Comparison of ENCODE assay signal across 27 cellular contexts in the genomic region with DNA sequence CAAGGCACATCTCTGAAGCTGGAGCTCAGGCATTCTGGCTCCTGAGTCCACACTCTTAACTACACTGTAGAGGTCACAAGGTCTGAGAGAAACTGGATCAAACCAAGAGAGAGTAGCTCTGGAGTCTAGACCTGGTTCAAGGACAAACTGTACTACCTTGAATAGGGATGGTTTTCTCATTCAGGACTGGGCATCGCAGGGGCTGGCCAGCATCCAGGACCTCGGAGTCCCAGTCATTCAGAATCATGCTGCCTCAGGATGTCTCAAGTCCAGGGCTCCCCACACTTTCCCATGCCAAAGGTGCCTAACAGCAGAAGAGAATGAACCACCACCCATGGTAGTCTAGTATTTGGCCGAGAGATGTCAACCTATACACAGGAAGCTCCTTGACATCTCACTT. TPM values are rescaled to one million over a fixed set of nuclear protein-coding genes. Genes with fewer than 3 reads are reported as not detected.
"Had no signal": no experiment of that assay in that cellular context is flagged by ENCODE, and none has a peak within 500 bp of the region (broad histone marks: within the 10 kb centered on the region; RNA-seq: fewer than 3 reads in every experiment).

No MANE protein-coding gene starts in this region.

- H3K9me3 Mint-ChIP-seq: dendritic cell treated with granulocyte-macrophage colony-stimulating factor and Interleukin-4, amounts not matched to agents 40 ng/mL and 50 ng/mL, for 4 days; effector memory CD8-positive, alpha-beta T cell; endodermal cell had no signal

- H3K27ac ChIP-seq: colonic mucosa, coronary artery, dorsolateral prefrontal cortex, epithelial cell of prostate, esophagus muscularis mucosa, esophagus squamous epithelium, foreskin keratinocyte, gastrocnemius medialis, gastroesophageal sphincter, heart left ventricle, heart right ventricle had no signal

- ATAC-seq: effector memory CD8-positive, alpha-beta T cell; esophagus mucosa; foreskin keratinocyte; gastrocnemius medialis; gastroesophageal sphincter; heart left ventricle; heart right ventricle had no signal

- H3K36me3 ChIP-seq: colonic mucosa, esophagus muscularis mucosa, esophagus squamous epithelium, gastrocnemius medialis, gastroesophageal sphincter, heart left ventricle, heart right ventricle had no signal

- H3K9me3 ChIP-seq: colonic mucosa, esophagus muscularis mucosa, esophagus squamous epithelium, gastrocnemius medialis, gastroesophageal sphincter, heart left ventricle, heart right ventricle had no signal

- H3K4me3 Mint-ChIP-seq: dendritic cell treated with granulocyte-macrophage colony-stimulating factor and Interleukin-4, amounts not matched to agents 40 ng/mL and 50 ng/mL, for 4 days; effector memory CD8-positive, alpha-beta T cell; endodermal cell had no signal

- H3K27ac Mint-ChIP-seq: dendritic cell treated with granulocyte-macrophage colony-stimulating factor and Interleukin-4, amounts not matched to agents 40 ng/mL and 50 ng/mL, for 4 days; effector memory CD8-positive, alpha-beta T cell; endodermal cell had no signal

- H3K4me1 Mint-ChIP-seq: endodermal cell had no signal

- H3K27me3 Mint-ChIP-seq: effector memory CD8-positive, alpha-beta T cell had no signal

- DNase-seq: colonic mucosa; cortex of kidney; dermis blood vessel endothelial cell; dorsolateral prefrontal cortex; effector CD4-positive, alpha-beta T cell; effector CD8-positive, alpha-beta T cell; effector memory CD4-positive, alpha-beta T cell; effector memory CD8-positive, alpha-beta T cell; endodermal cell; erythroblast; esophagus squamous epithelium; foreskin fibroblast; foreskin keratinocyte; foreskin melanocyte; gastrocnemius medialis; glutamatergic neuron; head of caudate nucleus; heart left ventricle; heart right ventricle had no signal

- H3K27me3 ChIP-seq: colonic mucosa, dorsolateral prefrontal cortex, esophagus muscularis mucosa, esophagus squamous epithelium, heart left ventricle had no signal

- H3K4me1 ChIP-seq: colonic mucosa, esophagus muscularis mucosa, esophagus squamous epithelium, foreskin keratinocyte, gastrocnemius medialis, gastroesophageal sphincter, heart left ventricle had no signal

- H3K4me3 ChIP-seq: colonic mucosa, coronary artery, dorsolateral prefrontal cortex, esophagus muscularis mucosa, esophagus squamous epithelium, gastrocnemius medialis, gastroesophageal sphincter, heart left ventricle, heart right ventricle had no signal

RNA-seq across cellular contexts. Expression of gene PLEKHD1, which starts 13.1 kb away (rescaled TPM):
- total RNA-seq: dermis blood vessel endothelial cell, endothelial cell of umbilical vein, esophagus mucosa, fibroblast of villous mesenchyme, foreskin keratinocyte had no signal
